9 cellular contexts compared by ENCODE assay signal in genomic region chr6:4647414-4648365, GRCh38.
DNase-seq lines count a peak whose midpoint lies in the region; ATAC-seq, FAIRE-seq and TF ChIP-seq lines count a peak whose summit lies in the region.
"Had no signal": no experiment of that assay in that cellular context is flagged by ENCODE, and none has a peak within 500 bp of the region (broad histone marks: within the 10 kb centered on the region; RNA-seq: fewer than 3 reads in every experiment).

No MANE protein-coding gene starts in this region.

- peak overlapping the region; percentile 67 for H3K4me3 Mint-ChIP-seq in mesothelial cell of epicardium

- H3K4me3 ChIP-seq in MG63, result peak overlapping the region; percentile 25

- DNase-seq in D341Med (ENCODE audit: low spot score) (peak; percentile 80), MG63 (peak; percentile 73), UCSD-AML1 (lab: John Stamatoyannopoulos, UW; ENCODE audit: unreplicated experiment) (peak; percentile 83), erythroblast (lab: John Stamatoyannopoulos, UW) (peak; percentile 59 to 76), mesothelial cell of epicardium (ENCODE audit: low spot score in 2 of 2, unreplicated experiment in 2 of 2) (peak; percentile 53 to 83), stromal cell of bone marrow (ENCODE audit: low read depth) (peak; percentile 28), D721Med (ENCODE audit: insufficient read length, low spot score) (no peak)

- FAIRE-seq in D721Med (lab: Jason Lieb, UNC), result no peak
- FAIRE-seq: TTC549 had no signal

- H3K27ac Mint-ChIP-seq in mesothelial cell of epicardium, result peak overlapping the region; percentile 44

- H3K36me3 Mint-ChIP-seq in mesothelial cell of epicardium, result peaks cover 8% of the 10 kb centered on the region

- peaks cover 7% of the 10 kb centered on the region for H3K9me3 ChIP-seq in MG63

- peaks cover 20% of the 10 kb centered on the region for H3K9me3 Mint-ChIP-seq in mesothelial cell of epicardium

- ATAC-seq in GM19397 (IDR thresholded peaks at IDR 0.05; ENCODE audit: unreplicated experiment), result no peak

- H3K27me3 Mint-ChIP-seq in mesothelial cell of epicardium (ENCODE audit: low read depth), result no peaks in the 10 kb centered on the region

- no peaks in the 10 kb centered on the region for H3K27me3 ChIP-seq in MG63

- H3K4me1 Mint-ChIP-seq in mesothelial cell of epicardium, result peaks cover 22% of the 10 kb centered on the region

- TF ChIP-seq POLR2A in erythroblast (IDR thresholded peaks at IDR 0.05; ENCODE audit: low read length), result no peak

- TF ChIP-seq CTCF in mesothelial cell of epicardium (IDR thresholded peaks at IDR 0.05; ENCODE audit: unreplicated experiment) (no peak), D721Med (IDR thresholded peaks at IDR 0.05; ENCODE audit: insufficient read depth, missing control alignments) (no peak)

- no peaks in the 10 kb centered on the region for H3K36me3 ChIP-seq in MG63
